ENCODE assay signal across 18 cellular contexts in genomic region chr16:11234884-11235702, GRCh38. TPM values are rescaled to one million over a fixed set of nuclear protein-coding genes. Genes with fewer than 3 reads are reported as not detected.
DNase-seq lines count a peak whose midpoint lies in the region; ATAC-seq lines count a peak whose summit lies in the region.
"Had no signal": no experiment of that assay in that cellular context is flagged by ENCODE, and none has a peak within 500 bp of the region (broad histone marks: within the 10 kb centered on the region; RNA-seq: fewer than 3 reads in every experiment).

No MANE protein-coding gene starts in this region.

- no peak for DNase-seq in activated CD4-positive, alpha-beta T cell treated with anti-CD3 and anti-CD28 coated beads for 36 hours
- DNase-seq in activated CD4-positive, alpha-beta T cell treated with anti-CD3 and anti-CD28 coated beads, Interleukin-2, amount 50 U/mL, for 1 hour: no peak
- peak; percentile 87 for DNase-seq in HCEC 1CT
- no peak for DNase-seq in activated CD4-positive, alpha-beta memory T cell treated with anti-CD3 and anti-CD28 coated beads, Interleukin-2, amount 10 ng/mL, durations not matched to agents 7 days and 5 days
- no peak for DNase-seq in naive thymus-derived CD8-positive, alpha-beta T cell
- no peak for DNase-seq in mucosa of gallbladder (ENCODE audit: low spot score)
- DNase-seq in NCI-H2081 (lab: John Stamatoyannopoulos, UW): no peak
- no peak for DNase-seq in effector CD4-positive, alpha-beta T cell
- DNase-seq: activated effector memory CD4-positive, alpha-beta T cell treated with Interleukin-2 at 50 U/mL for 16 hours; central memory CD4-positive, alpha-beta T cell; heart left ventricle; NCI-H1092 treated with DMSO at 0.1 percent for 48 hours; NCI-H446 treated with DMSO at 0.1 percent for 48 hours; stimulated activated CD4-positive, alpha-beta T cell treated with anti-CD3 and anti-CD28 coated beads, Interleukin-12 subunit alpha, Interleukin-12 subunit beta, amount 100 ng/mL, for 4 hours; trophoblast cell had no signal

- H3K27ac Mint-ChIP-seq in activated CD4-positive, alpha-beta T cell treated with anti-CD3 and anti-CD28 coated beads for 36 hours: peak overlapping the region; percentile 95
- H3K27ac Mint-ChIP-seq in activated CD4-positive, alpha-beta memory T cell treated with anti-CD3 and anti-CD28 coated beads, Interleukin-2, amount 10 ng/mL, durations not matched to agents 7 days and 5 days: peak overlapping the region; percentile 76
- H3K27ac Mint-ChIP-seq in naive thymus-derived CD8-positive, alpha-beta T cell: peak overlapping the region; percentile 44 to 99 (median 84)
- H3K27ac Mint-ChIP-seq: neural progenitor cell had no signal

- H3K27me3 Mint-ChIP-seq in activated CD4-positive, alpha-beta T cell treated with anti-CD3 and anti-CD28 coated beads for 36 hours: no peaks in the 10 kb centered on the region
- no peaks in the 10 kb centered on the region for H3K27me3 Mint-ChIP-seq in activated CD4-positive, alpha-beta memory T cell treated with anti-CD3 and anti-CD28 coated beads, Interleukin-2, amount 10 ng/mL, durations not matched to agents 7 days and 5 days
- H3K27me3 Mint-ChIP-seq in naive thymus-derived CD8-positive, alpha-beta T cell: no peaks in the 10 kb centered on the region

- H3K4me3 Mint-ChIP-seq in activated CD4-positive, alpha-beta T cell treated with anti-CD3 and anti-CD28 coated beads for 36 hours: no peak overlapping the region
- no peak overlapping the region for H3K4me3 Mint-ChIP-seq in activated CD4-positive, alpha-beta memory T cell treated with anti-CD3 and anti-CD28 coated beads, Interleukin-2, amount 10 ng/mL, durations not matched to agents 7 days and 5 days
- peak overlapping the region in 4 of 10 donors; percentile 3 to 32 (median 15) for H3K4me3 Mint-ChIP-seq in naive thymus-derived CD8-positive, alpha-beta T cell
- H3K4me3 Mint-ChIP-seq: neural progenitor cell had no signal

- intact Hi-C loops in activated CD4-positive, alpha-beta T cell treated with anti-CD3 and anti-CD28 coated beads for 36 hours (cut with DNase I, micrococcal nuclease): loop anchor here in 1 of 2 experiments (1.0 kb wide), 2 partner anchors 11 to 271 kb away; no protein-coding TSS in a partner anchor

- CTCF ChIA-PET in activated CD4-positive, alpha-beta T cell treated with anti-CD3 and anti-CD28 coated beads for 36 hours (lab: Charles Lee): interaction anchor here (2.5 kb wide), 1 partner anchor 13 kb away, joined by 6 read pairs; no protein-coding TSS in a partner anchor
- CTCF ChIA-PET in activated CD4-positive, alpha-beta memory T cell treated with anti-CD3 and anti-CD28 coated beads, Interleukin-2, amount 10 ng/mL, durations not matched to agents 7 days and 5 days (lab: Charles Lee): interaction anchor here (0.9 to 3.1 kb wide), 4 partner anchors 11 to 264 kb away, joined by 3 to 23 read pairs (median 4); partner anchors contain the start of gene SOCS1

- ATAC-seq in activated CD4-positive, alpha-beta T cell treated with anti-CD3 and anti-CD28 coated beads for 36 hours: no peak
- ATAC-seq in naive thymus-derived CD8-positive, alpha-beta T cell: no peak
- ATAC-seq: A549 had no signal

- H3K9me3 Mint-ChIP-seq in activated CD4-positive, alpha-beta T cell treated with anti-CD3 and anti-CD28 coated beads for 36 hours (ENCODE audit: low read depth): no peaks in the 10 kb centered on the region
- no peaks in the 10 kb centered on the region for H3K9me3 Mint-ChIP-seq in activated CD4-positive, alpha-beta memory T cell treated with anti-CD3 and anti-CD28 coated beads, Interleukin-2, amount 10 ng/mL, durations not matched to agents 7 days and 5 days
- no peaks in the 10 kb centered on the region for H3K9me3 Mint-ChIP-seq in naive thymus-derived CD8-positive, alpha-beta T cell
- H3K9me3 Mint-ChIP-seq: neural progenitor cell had no signal

- peaks cover 62% of the 10 kb centered on the region for H3K4me1 Mint-ChIP-seq in activated CD4-positive, alpha-beta T cell treated with anti-CD3 and anti-CD28 coated beads for 36 hours
- peaks cover 71% of the 10 kb centered on the region for H3K4me1 Mint-ChIP-seq in activated CD4-positive, alpha-beta memory T cell treated with anti-CD3 and anti-CD28 coated beads, Interleukin-2, amount 10 ng/mL, durations not matched to agents 7 days and 5 days
- H3K4me1 Mint-ChIP-seq in naive thymus-derived CD8-positive, alpha-beta T cell: peaks cover 20 to 65% (median 48%) of the 10 kb centered on the region in 4 donors

- H3K36me3 Mint-ChIP-seq in activated CD4-positive, alpha-beta T cell treated with anti-CD3 and anti-CD28 coated beads for 36 hours (ENCODE audit: low read depth): no peaks in the 10 kb centered on the region
- no peaks in the 10 kb centered on the region for H3K36me3 Mint-ChIP-seq in activated CD4-positive, alpha-beta memory T cell treated with anti-CD3 and anti-CD28 coated beads, Interleukin-2, amount 10 ng/mL, durations not matched to agents 7 days and 5 days (ENCODE audit: low read depth)
- no peaks in the 10 kb centered on the region for H3K36me3 Mint-ChIP-seq in naive thymus-derived CD8-positive, alpha-beta T cell
- H3K36me3 Mint-ChIP-seq: neural progenitor cell had no signal

- POLR2A ChIA-PET in activated CD4-positive, alpha-beta T cell treated with anti-CD3 and anti-CD28 coated beads for 36 hours (lab: Charles Lee): interaction anchor here (0.5 to 4.6 kb wide), 5 partner anchors 10 to 317 kb away, joined by 3 to 27 read pairs (median 15); partner anchors contain the start of gene SOCS1
- POLR2A ChIA-PET in activated CD4-positive, alpha-beta memory T cell treated with anti-CD3 and anti-CD28 coated beads, Interleukin-2, amount 10 ng/mL, durations not matched to agents 7 days and 5 days (lab: Charles Lee): interaction anchor here (0.7 to 15.7 kb wide), 9 partner anchors 11 to 270 kb away, joined by 3 to 302 read pairs (median 5); partner anchors contain the start of gene SOCS1
- POLR2A ChIA-PET in naive thymus-derived CD8-positive, alpha-beta T cell (lab: Charles Lee): interaction anchor here (1.3 to 3.0 kb wide), 2 partner anchors 10 to 21 kb away, joined by 4 to 55 read pairs; partner anchors contain the start of gene SOCS1

RNA-seq across cellular contexts. Expression of gene SOCS1, which starts 20.9 kb away (rescaled TPM):
- 100 to 1,000 TPM in 1 of 2 experiments, 10 to 100 TPM in 1; 100.0 to 103 TPM for total RNA-seq in activated CD4-positive, alpha-beta T cell treated with anti-CD3 and anti-CD28 coated beads for 36 hours
- 100 to 1,000 TPM; 136 to 142 TPM for total RNA-seq in activated CD4-positive, alpha-beta memory T cell treated with anti-CD3 and anti-CD28 coated beads, Interleukin-2, amount 10 ng/mL, durations not matched to agents 7 days and 5 days
- 10 to 100 TPM; 15.8 to 16.5 TPM for total RNA-seq in naive thymus-derived CD8-positive, alpha-beta T cell
- polyA plus RNA-seq in naive thymus-derived CD8-positive, alpha-beta T cell: 10 to 100 TPM; 13.5 to 24.0 (median 13.5) TPM
- 6.0 TPM for total RNA-seq in mucosa of gallbladder

RNA-seq across cellular contexts. Expression of gene TNP2, which starts 34.0 kb away (rescaled TPM):
- total RNA-seq in activated CD4-positive, alpha-beta T cell treated with anti-CD3 and anti-CD28 coated beads for 36 hours: not detected
- total RNA-seq in activated CD4-positive, alpha-beta memory T cell treated with anti-CD3 and anti-CD28 coated beads, Interleukin-2, amount 10 ng/mL, durations not matched to agents 7 days and 5 days: not detected
- not detected for total RNA-seq in naive thymus-derived CD8-positive, alpha-beta T cell
- not detected for polyA plus RNA-seq in naive thymus-derived CD8-positive, alpha-beta T cell
- not detected for total RNA-seq in mucosa of gallbladder
- total RNA-seq: endothelial cell of umbilical vein, heart left ventricle had no signal
- polyA plus RNA-seq: A549, endothelial cell of umbilical vein, heart left ventricle had no signal

RNA-seq across cellular contexts. Expression of gene PRM3, which starts 38.3 kb away (rescaled TPM):
- total RNA-seq in activated CD4-positive, alpha-beta T cell treated with anti-CD3 and anti-CD28 coated beads for 36 hours: not detected
- total RNA-seq in activated CD4-positive, alpha-beta memory T cell treated with anti-CD3 and anti-CD28 coated beads, Interleukin-2, amount 10 ng/mL, durations not matched to agents 7 days and 5 days: not detected
- total RNA-seq in naive thymus-derived CD8-positive, alpha-beta T cell: not detected
- polyA plus RNA-seq in naive thymus-derived CD8-positive, alpha-beta T cell: not detected
- total RNA-seq in mucosa of gallbladder: not detected
- total RNA-seq: endothelial cell of umbilical vein, heart left ventricle had no signal
- polyA plus RNA-seq: A549, endothelial cell of umbilical vein, heart left ventricle had no signal

RNA-seq across cellular contexts. Expression of gene PRM2, which starts 41.2 kb away (rescaled TPM):
- total RNA-seq in activated CD4-positive, alpha-beta T cell treated with anti-CD3 and anti-CD28 coated beads for 36 hours: not detected
- total RNA-seq in activated CD4-positive, alpha-beta memory T cell treated with anti-CD3 and anti-CD28 coated beads, Interleukin-2, amount 10 ng/mL, durations not matched to agents 7 days and 5 days: not detected
- not detected for total RNA-seq in naive thymus-derived CD8-positive, alpha-beta T cell
- not detected for polyA plus RNA-seq in naive thymus-derived CD8-positive, alpha-beta T cell
- not detected for total RNA-seq in mucosa of gallbladder
- total RNA-seq: endothelial cell of umbilical vein, heart left ventricle had no signal
- polyA plus RNA-seq: A549, endothelial cell of umbilical vein, heart left ventricle had no signal

RNA-seq across cellular contexts. Expression of gene PRM1, which starts 46.0 kb away (rescaled TPM):
- not detected for total RNA-seq in activated CD4-positive, alpha-beta T cell treated with anti-CD3 and anti-CD28 coated beads for 36 hours
- not detected for total RNA-seq in activated CD4-positive, alpha-beta memory T cell treated with anti-CD3 and anti-CD28 coated beads, Interleukin-2, amount 10 ng/mL, durations not matched to agents 7 days and 5 days
- not detected for total RNA-seq in naive thymus-derived CD8-positive, alpha-beta T cell
- polyA plus RNA-seq in naive thymus-derived CD8-positive, alpha-beta T cell: not detected
- not detected for total RNA-seq in mucosa of gallbladder
- total RNA-seq: endothelial cell of umbilical vein, heart left ventricle had no signal
- polyA plus RNA-seq: A549, endothelial cell of umbilical vein, heart left ventricle had no signal

Comparison
In these comparisons a context has a peak if more than half of its experiments do, and no peak if none do; other contexts are left out.
1. RNA of gene SOCS1, which starts 20.9 kb away (total RNA-seq): 136 to 142 TPM in activated CD4-positive, alpha-beta memory T cell treated with anti-CD3 and anti-CD28 coated beads, Interleukin-2, amount 10 ng/mL, durations not matched to agents 7 days and 5 days and 100.0 to 103 TPM in activated CD4-positive, alpha-beta T cell treated with anti-CD3 and anti-CD28 coated beads for 36 hours; 15.8 to 16.5 TPM in naive thymus-derived CD8-positive, alpha-beta T cell and 6.0 TPM in mucosa of gallbladder (single experiment); every median in the first group is over 4 times any median in the second.
2. Peak in every context shown above with its lines, with median percentiles within 50 percentile points of each other: H3K27ac Mint-ChIP-seq.